ENCODE assay signal across 10 cellular contexts in the genomic region with DNA sequence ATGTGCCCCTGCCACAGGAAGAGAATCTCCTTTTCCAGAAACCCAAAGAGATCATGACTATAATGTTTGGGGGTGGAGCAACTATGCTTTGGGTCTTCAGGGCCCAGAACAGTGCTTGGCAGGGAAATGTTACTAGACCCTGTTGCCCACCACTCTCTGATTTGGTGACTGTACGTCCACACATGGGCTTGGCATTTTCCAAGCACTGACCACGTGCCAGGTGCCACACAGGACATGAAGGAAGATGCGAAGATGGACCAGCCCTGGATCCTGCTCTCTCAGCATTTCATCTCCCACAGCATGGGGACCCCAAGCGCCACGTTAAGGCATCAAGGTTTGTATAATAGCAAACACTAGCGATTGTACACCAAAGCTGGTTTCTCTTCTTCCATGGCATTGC. TPM values are rescaled to one million over a fixed set of nuclear protein-coding genes. Genes with fewer than 3 reads are reported as not detected.
"Had no signal": no experiment of that assay in that cellular context is flagged by ENCODE, and none has a peak within 500 bp of the region (broad histone marks: within the 10 kb centered on the region; RNA-seq: fewer than 3 reads in every experiment).

No MANE protein-coding gene starts in this region.

- H3K27ac ChIP-seq: HL-60 had no signal

- ATAC-seq: GM23338, K562 had no signal

- DNase-seq: H9, HCEC 1CT, HFFc6, IMR-90 had no signal

- H2AFZ ChIP-seq: GM23338 had no signal

- H3K4me2 ChIP-seq: GM23338 had no signal

- H3K4me3 ChIP-seq: GM23338, K562 had no signal

- FAIRE-seq: H1, H54, K562 had no signal

RNA-seq across cellular contexts. Expression of a gene that starts 50.1 kb away (rescaled TPM):
- total RNA-seq: HFFc6, HT1080, IMR-90, K562 had no signal
- polyA plus RNA-seq: IMR-90, K562 had no signal
